1 cellular context compared by ENCODE assay signal in the genomic region with DNA sequence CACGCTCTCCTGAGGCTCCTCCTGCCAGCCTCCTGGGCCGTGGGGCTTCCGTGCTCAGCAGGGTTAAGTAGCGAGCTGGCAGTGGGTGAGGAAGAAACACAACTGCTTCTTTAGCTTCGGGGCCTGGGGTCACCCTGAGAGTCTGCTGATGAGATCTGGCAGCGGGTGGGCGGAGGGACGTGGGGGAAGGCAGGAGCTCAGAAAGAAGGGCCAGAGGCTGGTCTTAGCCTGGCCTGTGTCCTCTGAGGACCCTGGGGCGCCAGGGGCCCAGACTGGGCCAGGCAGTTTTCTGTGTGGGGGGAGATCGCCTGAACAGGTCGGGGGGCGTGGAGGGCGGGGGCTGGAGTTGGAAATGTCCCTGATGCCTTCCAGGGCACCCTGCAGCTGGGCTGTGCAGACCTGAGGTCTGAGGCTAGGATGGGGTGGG.
TF ChIP-seq lines count a peak whose summit lies in the region.

No MANE protein-coding gene starts in this region.

TF ChIP-seq in HepG2, 621 proteins besides CTCF, POLR2A, EP300 and RAD21 (continued from another document and continues in another):
- TF ChIP-seq ZBTB44 (CRISPR knock-in tag; IDR thresholded peaks at IDR 0.05) (peak; percentile 12; the same call in 1 of the 2 replicates), ZNF687 (CRISPR knock-in tag; IDR thresholded peaks at IDR 0.05) (peak; percentile 77; the same call in 1 of the 2 replicates), ZMAT3 (CRISPR knock-in tag; conservative IDR thresholded peaks at IDR 0.05) (0 out of 2 replicates have a peak, but pooled peaks have one; percentile 24), ZNF746 (CRISPR knock-in tag; IDR thresholded peaks at IDR 0.05) (no peak), MATR3 (CRISPR knock-in tag; IDR thresholded peaks at IDR 0.05) (no peak), ELF3 (CRISPR knock-in tag; IDR thresholded peaks at IDR 0.05) (no peak), ZNF205 (CRISPR knock-in tag; IDR thresholded peaks at IDR 0.05) (0 out of 2 replicates have a peak, but pooled peaks have one; percentile 3), ZNF558 (CRISPR knock-in tag; IDR thresholded peaks at IDR 0.05; ENCODE audit: borderline replicate concordance) (no peak; the same call in 1 of the 2 replicates), ZNF225 (CRISPR knock-in tag; IDR thresholded peaks at IDR 0.05) (no peak), NFE2L2 (IDR thresholded peaks at IDR 0.05; ENCODE audit: low read length) (0 out of 2 replicates have a peak, but pooled peaks have one; percentile 0), ZNF589 (CRISPR knock-in tag; conservative IDR thresholded peaks at IDR 0.05) (no peak), DNMT1 (CRISPR knock-in tag; IDR thresholded peaks at IDR 0.05) (no peak), ZNF512B (CRISPR knock-in tag; IDR thresholded peaks at IDR 0.05; ENCODE audit: borderline replicate concordance) (0 out of 2 replicates have a peak, but pooled peaks have one; percentile 1), ZNF501 (CRISPR knock-in tag; IDR thresholded peaks at IDR 0.05) (no peak; the same call in 1 of the 2 replicates), PHF8 (CRISPR knock-in tag; IDR thresholded peaks at IDR 0.05) (peak; percentile 77), TEF (CRISPR knock-in tag; IDR thresholded peaks at IDR 0.05) (no peak), ZNF362 (CRISPR knock-in tag; IDR thresholded peaks at IDR 0.05; ENCODE audit: borderline replicate concordance) (0 out of 2 replicates have a peak, but pooled peaks have one; percentile 2), ZNF564 (CRISPR knock-in tag; IDR thresholded peaks at IDR 0.05) (peak; percentile 31; the same call in 1 of the 2 replicates), SP1 (IDR thresholded peaks at IDR 0.05) (no peak), SP1 (CRISPR knock-in tag; IDR thresholded peaks at IDR 0.05) (no peak), YEATS2 (CRISPR knock-in tag; IDR thresholded peaks at IDR 0.05; ENCODE audit: borderline replicate concordance) (no peak), CCDC6 (CRISPR knock-in tag; IDR thresholded peaks at IDR 0.05) (no peak), ZNF605 (CRISPR knock-in tag; IDR thresholded peaks at IDR 0.05) (no peak)
- TF ChIP-seq, protein P1, sequence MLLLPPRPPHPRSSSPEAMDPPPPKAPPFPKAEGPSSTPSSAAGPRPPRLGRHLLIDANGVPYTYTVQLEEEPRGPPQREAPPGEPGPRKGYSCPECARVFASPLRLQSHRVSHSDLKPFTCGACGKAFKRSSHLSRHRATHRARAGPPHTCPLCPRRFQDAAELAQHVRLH (CRISPR knock-in tag; IDR thresholded peaks at IDR 0.05; ENCODE audit: borderline replicate concordance, low read depth) = 0 out of 2 replicates have a peak, but pooled peaks have one; percentile 4
- TF ChIP-seq, protein P2, sequence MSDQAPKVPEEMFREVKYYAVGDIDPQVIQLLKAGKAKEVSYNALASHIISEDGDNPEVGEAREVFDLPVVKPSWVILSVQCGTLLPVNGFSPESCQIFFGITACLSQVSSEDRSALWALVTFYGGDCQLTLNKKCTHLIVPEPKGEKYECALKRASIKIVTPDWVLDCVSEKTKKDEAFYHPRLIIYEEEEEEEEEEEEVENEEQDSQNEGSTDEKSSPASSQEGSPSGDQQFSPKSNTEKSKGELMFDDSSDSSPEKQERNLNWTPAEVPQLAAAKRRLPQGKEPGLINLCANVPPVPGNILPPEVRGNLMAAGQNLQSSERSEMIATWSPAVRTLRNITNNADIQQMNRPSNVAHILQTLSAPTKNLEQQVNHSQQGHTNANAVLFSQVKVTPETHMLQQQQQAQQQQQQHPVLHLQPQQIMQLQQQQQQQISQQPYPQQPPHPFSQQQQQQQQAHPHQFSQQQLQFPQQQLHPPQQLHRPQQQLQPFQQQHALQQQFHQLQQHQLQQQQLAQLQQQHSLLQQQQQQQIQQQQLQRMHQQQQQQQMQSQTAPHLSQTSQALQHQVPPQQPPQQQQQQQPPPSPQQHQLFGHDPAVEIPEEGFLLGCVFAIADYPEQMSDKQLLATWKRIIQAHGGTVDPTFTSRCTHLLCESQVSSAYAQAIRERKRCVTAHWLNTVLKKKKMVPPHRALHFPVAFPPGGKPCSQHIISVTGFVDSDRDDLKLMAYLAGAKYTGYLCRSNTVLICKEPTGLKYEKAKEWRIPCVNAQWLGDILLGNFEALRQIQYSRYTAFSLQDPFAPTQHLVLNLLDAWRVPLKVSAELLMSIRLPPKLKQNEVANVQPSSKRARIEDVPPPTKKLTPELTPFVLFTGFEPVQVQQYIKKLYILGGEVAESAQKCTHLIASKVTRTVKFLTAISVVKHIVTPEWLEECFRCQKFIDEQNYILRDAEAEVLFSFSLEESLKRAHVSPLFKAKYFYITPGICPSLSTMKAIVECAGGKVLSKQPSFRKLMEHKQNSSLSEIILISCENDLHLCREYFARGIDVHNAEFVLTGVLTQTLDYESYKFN (CRISPR knock-in tag; conservative IDR thresholded peaks at IDR 0.05) = peak; percentile 67
- TF ChIP-seq, protein P3, sequence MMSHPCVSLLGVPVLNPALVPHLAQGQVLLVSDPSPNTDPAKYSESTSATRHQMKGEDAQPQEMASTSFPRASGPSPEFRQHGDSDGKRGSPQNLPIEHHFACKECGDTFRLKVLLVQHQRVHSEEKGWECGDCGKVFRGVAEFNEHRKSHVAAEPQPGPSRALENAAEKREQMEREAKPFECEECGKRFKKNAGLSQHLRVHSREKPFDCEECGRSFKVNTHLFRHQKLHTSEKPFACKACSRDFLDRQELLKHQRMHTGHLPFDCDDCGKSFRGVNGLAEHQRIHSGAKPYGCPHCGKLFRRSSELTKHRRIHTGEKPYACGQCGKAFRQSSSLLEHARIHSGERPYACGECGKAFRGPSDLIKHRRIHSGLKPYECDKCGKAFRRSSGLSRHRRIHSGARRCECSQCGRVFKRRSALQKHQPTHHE (CRISPR knock-in tag; IDR thresholded peaks at IDR 0.05; ENCODE audit: borderline replicate concordance) = no peak
- TF ChIP-seq, protein P4, sequence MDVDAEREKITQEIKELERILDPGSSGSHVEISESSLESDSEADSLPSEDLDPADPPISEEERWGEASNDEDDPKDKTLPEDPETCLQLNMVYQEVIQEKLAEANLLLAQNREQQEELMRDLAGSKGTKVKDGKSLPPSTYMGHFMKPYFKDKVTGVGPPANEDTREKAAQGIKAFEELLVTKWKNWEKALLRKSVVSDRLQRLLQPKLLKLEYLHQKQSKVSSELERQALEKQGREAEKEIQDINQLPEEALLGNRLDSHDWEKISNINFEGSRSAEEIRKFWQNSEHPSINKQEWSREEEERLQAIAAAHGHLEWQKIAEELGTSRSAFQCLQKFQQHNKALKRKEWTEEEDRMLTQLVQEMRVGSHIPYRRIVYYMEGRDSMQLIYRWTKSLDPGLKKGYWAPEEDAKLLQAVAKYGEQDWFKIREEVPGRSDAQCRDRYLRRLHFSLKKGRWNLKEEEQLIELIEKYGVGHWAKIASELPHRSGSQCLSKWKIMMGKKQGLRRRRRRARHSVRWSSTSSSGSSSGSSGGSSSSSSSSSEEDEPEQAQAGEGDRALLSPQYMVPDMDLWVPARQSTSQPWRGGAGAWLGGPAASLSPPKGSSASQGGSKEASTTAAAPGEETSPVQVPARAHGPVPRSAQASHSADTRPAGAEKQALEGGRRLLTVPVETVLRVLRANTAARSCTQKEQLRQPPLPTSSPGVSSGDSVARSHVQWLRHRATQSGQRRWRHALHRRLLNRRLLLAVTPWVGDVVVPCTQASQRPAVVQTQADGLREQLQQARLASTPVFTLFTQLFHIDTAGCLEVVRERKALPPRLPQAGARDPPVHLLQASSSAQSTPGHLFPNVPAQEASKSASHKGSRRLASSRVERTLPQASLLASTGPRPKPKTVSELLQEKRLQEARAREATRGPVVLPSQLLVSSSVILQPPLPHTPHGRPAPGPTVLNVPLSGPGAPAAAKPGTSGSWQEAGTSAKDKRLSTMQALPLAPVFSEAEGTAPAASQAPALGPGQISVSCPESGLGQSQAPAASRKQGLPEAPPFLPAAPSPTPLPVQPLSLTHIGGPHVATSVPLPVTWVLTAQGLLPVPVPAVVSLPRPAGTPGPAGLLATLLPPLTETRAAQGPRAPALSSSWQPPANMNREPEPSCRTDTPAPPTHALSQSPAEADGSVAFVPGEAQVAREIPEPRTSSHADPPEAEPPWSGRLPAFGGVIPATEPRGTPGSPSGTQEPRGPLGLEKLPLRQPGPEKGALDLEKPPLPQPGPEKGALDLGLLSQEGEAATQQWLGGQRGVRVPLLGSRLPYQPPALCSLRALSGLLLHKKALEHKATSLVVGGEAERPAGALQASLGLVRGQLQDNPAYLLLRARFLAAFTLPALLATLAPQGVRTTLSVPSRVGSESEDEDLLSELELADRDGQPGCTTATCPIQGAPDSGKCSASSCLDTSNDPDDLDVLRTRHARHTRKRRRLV (CRISPR knock-in tag; IDR thresholded peaks at IDR 0.05) = peak; percentile 8; the same call in 1 of the 2 replicates
